ENCODE assay signal across 20 cellular contexts in genomic region chr3:171390531-171390930, GRCh38.
DNase-seq lines count a peak whose midpoint lies in the region; ATAC-seq and TF ChIP-seq lines count a peak whose summit lies in the region.
"Had no signal": no experiment of that assay in that cellular context is flagged by ENCODE, and none has a peak within 500 bp of the region (broad histone marks: within the 10 kb centered on the region; RNA-seq: fewer than 3 reads in every experiment).

No MANE protein-coding gene starts in this region.

- no peak for TF ChIP-seq CTCF in foreskin keratinocyte (conservative IDR thresholded peaks at IDR 0.05)

- H3K4me1 ChIP-seq in right cardiac atrium (ENCODE audit: control insufficient read depth, insufficient read depth, low read length) (peaks cover 5% of the 10 kb centered on the region), endocrine pancreas (ENCODE audit: control insufficient read depth, insufficient read depth, low read length) (peaks cover 14% of the 10 kb centered on the region), foreskin keratinocyte (no peaks in the 10 kb centered on the region)
- H3K4me1 ChIP-seq: Caco-2 had no signal

- H3K27me3 ChIP-seq in right cardiac atrium (ENCODE audit: control insufficient read depth, insufficient read depth) (no peaks in the 10 kb centered on the region), endocrine pancreas (ENCODE audit: control insufficient read depth, insufficient read depth, low read length) (no peaks in the 10 kb centered on the region), foreskin keratinocyte (no peaks in the 10 kb centered on the region)

- H3K4me3 ChIP-seq in right cardiac atrium (ENCODE audit: low read length) (no peak overlapping the region), endocrine pancreas (ENCODE audit: control insufficient read depth, insufficient read depth, low read length) (peak overlapping the region; percentile 4)
- H3K4me3 ChIP-seq: GM23248 had no signal

- intact Hi-C loops in right cardiac atrium (cut with DNase I): no loop called here
- intact Hi-C loops in cardiac septum (cut with DNase I): loop anchor here (10.0 kb wide), 1 partner anchor 64 kb away; no protein-coding TSS in a partner anchor

- peak overlapping the region; percentile 48 for H3K27ac ChIP-seq in right cardiac atrium (ENCODE audit: low read length)
- H3K27ac ChIP-seq in foreskin keratinocyte: no peak overlapping the region
- H3K27ac ChIP-seq: GM23248 had no signal

- no peaks in the 10 kb centered on the region for H3K36me3 ChIP-seq in endocrine pancreas (ENCODE audit: control insufficient read depth, insufficient read depth, low read length)

- H3K9ac ChIP-seq in endocrine pancreas (ENCODE audit: control insufficient read depth, insufficient read depth, low read length): no peak overlapping the region
- H3K9ac ChIP-seq: GM23248 had no signal

- no peak for DNase-seq in right cardiac atrium
- no peak for DNase-seq in cardiac septum (ENCODE audit: low spot score)
- DNase-seq in NCI-H446 (lab: John Stamatoyannopoulos, UW): peak; percentile 70 to 74
- no peak for DNase-seq in NCI-H2107 (lab: John Stamatoyannopoulos, UW)
- DNase-seq in activated CD4-positive, alpha-beta T cell treated with anti-CD3 and anti-CD28 coated beads, Interleukin-2, amount 50 U/mL, for 48 hours: no peak
- no peak for DNase-seq in foreskin keratinocyte
- DNase-seq: C1 segment of cervical spinal cord; Caco-2; CD8-positive, alpha-beta T cell; DND-41; GM23248; H7; Karpas-422; NCI-H1092 treated with DMSO at 0.1 percent for 48 hours; NCI-H1436 treated with DMSO at 0.1 percent for 48 hours; NCI-H2029; NCI-H345; NCI-H774; T-cell had no signal

- H3K9me3 ChIP-seq in right cardiac atrium (ENCODE audit: control insufficient read depth, low read length) (no peaks in the 10 kb centered on the region), endocrine pancreas (ENCODE audit: control insufficient read depth, low read length) (no peaks in the 10 kb centered on the region)

- WGBS in right cardiac atrium: 86% methylated on average over 1 of the region's 1 CpG

- ATAC-seq in right cardiac atrium (peak in 1 of 2 donors; percentile 47), foreskin keratinocyte (no peak)
- ATAC-seq: CD8-positive, alpha-beta T cell; T-cell had no signal

Comparison
In these comparisons a context has a peak if more than half of its experiments do, and no peak if none do; other contexts are left out.
1. DNase-seq: peak in NCI-H446 (2 of 2); none in right cardiac atrium (0 of 3), cardiac septum (single experiment), NCI-H2107 (single experiment), activated CD4-positive, alpha-beta T cell treated with anti-CD3 and anti-CD28 coated beads, Interleukin-2, amount 50 U/mL, for 48 hours (0 of 2) and foreskin keratinocyte (0 of 2).